ENCODE assay signal across 1 cellular context in the genomic region with DNA sequence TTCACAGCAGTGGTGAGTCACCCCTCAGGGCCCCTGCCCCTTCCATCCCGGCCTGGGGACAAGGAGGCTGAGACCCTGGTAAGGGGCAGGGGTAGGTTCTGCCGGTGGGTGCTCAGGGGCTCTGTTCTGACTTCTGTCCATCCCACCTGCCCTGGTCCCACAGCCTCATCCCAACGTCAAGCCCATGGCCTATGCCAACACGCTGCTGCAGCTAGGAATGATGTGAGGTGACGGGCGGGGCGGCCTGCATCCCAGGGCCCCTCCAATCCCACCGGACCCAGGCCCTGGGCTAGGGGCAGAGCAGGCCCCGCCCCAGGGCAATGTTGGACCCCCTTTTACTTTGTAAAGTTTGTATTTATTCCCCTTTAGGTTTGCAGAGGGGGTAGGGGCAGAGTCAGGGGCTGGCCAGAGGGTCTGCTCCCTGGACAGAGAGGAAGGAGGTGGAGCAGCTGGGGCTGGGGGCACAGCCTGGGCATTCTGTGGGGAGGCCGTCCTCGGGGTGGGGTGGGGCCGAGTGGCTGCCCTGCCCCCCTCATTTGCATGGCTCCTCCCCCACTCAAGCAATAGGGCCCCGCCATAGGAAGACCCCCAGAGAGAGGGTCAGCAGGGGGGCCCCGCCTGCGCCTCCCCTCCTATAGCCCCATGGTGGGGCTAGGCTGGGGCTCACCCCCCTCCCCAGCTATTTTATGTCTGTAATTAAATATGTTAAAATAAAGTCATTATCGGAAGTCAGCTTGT.
TF ChIP-seq lines count a peak whose summit lies in the region.

No MANE protein-coding gene starts in this region.

TF ChIP-seq in A549, 52 proteins besides CTCF, POLR2A, EP300 and RAD21:
- TF ChIP-seq CHD2 (IDR thresholded peaks at IDR 0.05; ENCODE audit: low read length, partially characterized antibody), result no peak
- TF ChIP-seq FOSL2 (IDR thresholded peaks at IDR 0.05), result no peak
- peak; percentile 8; the same call in 1 of the 2 replicates for TF ChIP-seq FOSL2 (CRISPR knock-in tag; IDR thresholded peaks at IDR 0.05)
